Comparison of ENCODE assay signal across 9 cellular contexts in genomic region chr5:113663879-113664278, GRCh38.
DNase-seq lines count a peak whose midpoint lies in the region; ATAC-seq, FAIRE-seq and TF ChIP-seq lines count a peak whose summit lies in the region.
"Had no signal": no experiment of that assay in that cellular context is flagged by ENCODE, and none has a peak within 500 bp of the region (broad histone marks: within the 10 kb centered on the region; RNA-seq: fewer than 3 reads in every experiment).

No MANE protein-coding gene starts in this region.

- H4K8ac ChIP-seq in H1 (ENCODE audit: extremely low read depth, insufficient read depth, low read length) = no peak overlapping the region

- H3K18ac ChIP-seq in H1 (ENCODE audit: extremely low read depth, low read length) = no peak overlapping the region

- no peak overlapping the region for H3K4me2 ChIP-seq in H1 (ENCODE audit: insufficient read depth in 1 of 2, low read depth in 2 of 2, low read length in 2 of 2)

- H2BK5ac ChIP-seq in H1 (ENCODE audit: low read depth, low read length) = no peak overlapping the region

- H3K9me3 ChIP-seq in HEK293 (ENCODE audit: control insufficient read depth, insufficient read depth, low read depth, low read length) (no peaks in the 10 kb centered on the region), H1 (ENCODE audit: insufficient read depth in 2 of 2, low read depth in 1 of 2, low read length in 1 of 2) (no peaks in the 10 kb centered on the region)

- H2BK15ac ChIP-seq in H1 (ENCODE audit: low read length) = no peak overlapping the region

- H3K56ac ChIP-seq in H1 (replicated peaks; ENCODE audit: insufficient read length, low read depth, low read length) = no peak overlapping the region

- H2BK20ac ChIP-seq in H1 (ENCODE audit: low read length) = no peak overlapping the region

- no peaks in the 10 kb centered on the region for H4K20me1 ChIP-seq in H1 (replicated peaks in 1 of 2; ENCODE audit: control insufficient read depth in 1 of 2, insufficient read depth in 2 of 2, low read length in 2 of 2)

- no peak overlapping the region for H2BK120ac ChIP-seq in H1 (replicated peaks; ENCODE audit: low read depth, low read length)

- ATAC-seq in GM21515 (IDR thresholded peaks at IDR 0.05; ENCODE audit: unreplicated experiment) = no peak

- no peak overlapping the region; a peak in 1 of 7 replicates for H3K9ac ChIP-seq in H1 (replicated peaks in 1 of 4; ENCODE audit: extremely low read depth in 1 of 4, low read depth in 3 of 4, low read length in 3 of 4)

- H3K14ac ChIP-seq in H1 (ENCODE audit: insufficient read length) = no peak overlapping the region

- DNase-seq in DMS 273 (lab: John Stamatoyannopoulos, UW; ENCODE audit: unreplicated experiment) (peak; percentile 60), DMS 273 treated with DMSO at 0.1 percent for 48 hours (lab: John Stamatoyannopoulos, UW) (no peak), RPMI7951 (ENCODE audit: low read depth) (peak; percentile 61), H1 (ENCODE audit: low read depth in 1 of 2, low spot score in 2 of 2) (peak; percentile 50 to 82), SK-N-DZ (ENCODE audit: low spot score) (no peak)
- DNase-seq in stimulated activated CD4-positive, alpha-beta T cell treated with anti-CD3 and anti-CD28 coated beads, Interleukin-15, amount 100 ng/mL, for 24 hours = peak; percentile 44

- no peak overlapping the region for H3K4ac ChIP-seq in H1 (replicated peaks; ENCODE audit: insufficient read length, low read depth, low read length)

- POLR2A ChIA-PET in HEK293 (lab: Yijun Ruan, JAX) = no interaction called here
- POLR2A ChIA-PET in H1 (lab: Charles Lee; ENCODE audit: partially characterized antibody) = no interaction called here

- no peaks in the 10 kb centered on the region for H3K27me3 ChIP-seq in H1 (replicated peaks in 1 of 4; ENCODE audit: control insufficient read depth in 3 of 4, extremely low read depth in 1 of 4, insufficient read depth in 3 of 4, low read length in 3 of 4)

- H2BK12ac ChIP-seq in H1 (ENCODE audit: low read depth, low read length) = no peak overlapping the region

- no peak overlapping the region for H4K5ac ChIP-seq in H1 (ENCODE audit: insufficient read length, low read depth, low read length)

- no peaks in the 10 kb centered on the region for H3K36me3 ChIP-seq in HEK293 (ENCODE audit: control insufficient read depth in 2 of 2, insufficient read depth in 1 of 2, low read length in 2 of 2)
- H3K36me3 ChIP-seq in H1 (ENCODE audit: control insufficient read depth in 2 of 4, insufficient read depth in 4 of 4, low read length in 3 of 4) = no peaks in the 10 kb centered on the region

- no peaks in the 10 kb centered on the region for H3K4me1 ChIP-seq in HEK293 (ENCODE audit: control insufficient read depth, insufficient read depth, low read length)
- no peaks in the 10 kb centered on the region; a peak in 1 of 7 replicates for H3K4me1 ChIP-seq in H1 (replicated peaks in 1 of 4; ENCODE audit: control insufficient read depth in 3 of 4, insufficient read depth in 4 of 4, low read length in 3 of 4)

- H3K27ac ChIP-seq in HEK293 (ENCODE audit: extremely low read depth, low read depth, low read length) (no peak overlapping the region), H1 (ENCODE audit: low read depth, low read length) (no peak overlapping the region)

- no peaks in the 10 kb centered on the region for H3K79me1 ChIP-seq in H1 (ENCODE audit: low read depth, low read length)

- H3K4me3 ChIP-seq in HEK293 (ENCODE audit: low read depth, low read length) = no peak overlapping the region
- H3K4me3 ChIP-seq in H1 (ENCODE audit: extremely low read depth in 1 of 4, insufficient read depth in 2 of 4, low read depth in 3 of 4, low read length in 4 of 4) = no peak overlapping the region

- H3K79me2 ChIP-seq in H1 (ENCODE audit: control insufficient read depth in 1 of 2, insufficient read depth in 2 of 2, low read length in 2 of 2) = no peaks in the 10 kb centered on the region

- H2AK5ac ChIP-seq in H1 (ENCODE audit: low read depth, low read length) = no peak overlapping the region

- TF ChIP-seq EP300 in H1 (IDR thresholded peaks at IDR 0.05; ENCODE audit: borderline replicate concordance in 1 of 2, low read depth in 2 of 2, low read length in 2 of 2) = no peak

- TF ChIP-seq RAD21 in H1 (IDR thresholded peaks at IDR 0.05 in 1 of 2, conservative IDR thresholded peaks at IDR 0.05 in 1 of 2; ENCODE audit: low read depth in 2 of 2, low read length in 2 of 2) = peak; percentile 52 to 65

- H4K91ac ChIP-seq in H1 (replicated peaks; ENCODE audit: insufficient read length, low read length) = no peak overlapping the region

- 48% methylated on average over 4 of the region's 4 CpGs; no CpG with 5 or more reads in 1 of the 2 experiments for WGBS in H1 (ENCODE audit: extremely low coverage in 1 of 2, insufficient coverage in 1 of 2, insufficient read length in 1 of 2, insufficient replicate concordance in 2 of 2, low coverage in 1 of 2, low lambda C conversion rate in 2 of 2, missing lambda C conversion rate in 1 of 2), 2 experiments

- H2AFZ ChIP-seq in H1 (ENCODE audit: low read length) = peak overlapping the region; percentile 92

- CTCF ChIA-PET in HEK293 (lab: Yijun Ruan, JAX) = interaction anchor here (1.1 to 4.4 kb wide), 8 partner anchors 13 to 52 kb away, joined by 3 to 40 read pairs (median 5); no protein-coding TSS in a partner anchor
- CTCF ChIA-PET in H1 (lab: Charles Lee; ENCODE audit: partially characterized antibody) = interaction anchor here (0.5 to 8.2 kb wide), 27 partner anchors 10 to 1370 kb away, joined by 3 to 77 read pairs (median 3); no protein-coding TSS in a partner anchor

- no peak overlapping the region for H3K23ac ChIP-seq in H1 (ENCODE audit: insufficient read length)

- FAIRE-seq in H1 (lab: Jason Lieb, UNC) = peak; percentile 85
- FAIRE-seq: A204.1 had no signal

- no peaks in the 10 kb centered on the region for H3K23me2 ChIP-seq in H1 (ENCODE audit: low read depth, low read length)

- TF ChIP-seq CTCF in HEK293 (tag by site-specific recombination; IDR thresholded peaks at IDR 0.05) (no peak), H1 (IDR thresholded peaks at IDR 0.05; ENCODE audit: control extremely low read depth in 1 of 3, insufficient read depth in 1 of 3, low read depth in 1 of 3, low read length in 3 of 3) (peak; percentile 69 to 86 (median 78))

- no peak for TF ChIP-seq POLR2A in H1 (IDR thresholded peaks at IDR 0.05; ENCODE audit: control extremely low read depth in 1 of 2, low read depth in 2 of 2, low read length in 2 of 2)

TF ChIP-seq in HEK293, 187 proteins besides CTCF, POLR2A, EP300 and RAD21:
- TF ChIP-seq ZNF654 (tag by site-specific recombination; IDR thresholded peaks at IDR 0.05; ENCODE audit: low read depth) (no peak), ZNF2 (tag by site-specific recombination; IDR thresholded peaks at IDR 0.05) (0 out of 2 replicates have a peak, but pooled peaks have one; percentile 22)

TF ChIP-seq in H1, 55 proteins besides CTCF, POLR2A, EP300 and RAD21:
- TF ChIP-seq BRCA1 (IDR thresholded peaks at IDR 0.05; ENCODE audit: low read depth, low read length) (no peak), TEAD4 (IDR thresholded peaks at IDR 0.05; ENCODE audit: low read depth, low read length) (peak; percentile 71; the same call in 1 of the 2 replicates)

Comparison
In these comparisons a context has a peak if more than half of its experiments do, and no peak if none do; other contexts are left out.
1. DNase-seq: peak in DMS 273 (single experiment), RPMI7951 (single experiment), H1 (2 of 2) and stimulated activated CD4-positive, alpha-beta T cell treated with anti-CD3 and anti-CD28 coated beads, Interleukin-15, amount 100 ng/mL, for 24 hours (single experiment); none in DMS 273 treated with DMSO at 0.1 percent for 48 hours (single experiment) and SK-N-DZ (single experiment).